ENCODE assay signal across 8 cellular contexts in genomic region chr5:154937718-154938466, GRCh38. TPM values are rescaled to one million over a fixed set of nuclear protein-coding genes. Genes with fewer than 3 reads are reported as not detected.
A peak's percentile ranks its signal among the peaks of the same experiment; 100 is the strongest.
DNase-seq lines count a peak whose midpoint lies in the region; ATAC-seq, FAIRE-seq and TF ChIP-seq lines count a peak whose summit lies in the region.

TSS of gene GEMIN5 (minus strand) at chr5:154938211. CDS start at chr5:154938133, 78 bp downstream.

- no peak for FAIRE-seq in H54 (lab: Jason Lieb, UNC)

- H3K79me2 ChIP-seq in Loucy (ENCODE audit: insufficient read depth, low read length), result peaks cover 32% of the 10 kb centered on the region

- H3K4me1 ChIP-seq in Loucy (ENCODE audit: insufficient read depth, low read length, poor library complexity, severe bottlenecking), result peaks cover 6% of the 10 kb centered on the region
- H3K4me1 ChIP-seq in gastroesophageal sphincter, result peaks cover 0 to 46% (median 18%) of the 10 kb centered on the region in 3 donors
- peaks cover 34 to 39% of the 10 kb centered on the region in 2 experiments for H3K4me1 ChIP-seq in neutrophil (ENCODE audit: control insufficient read depth in 1 of 2, insufficient read depth in 1 of 2, low read depth in 1 of 2, low read length in 1 of 2)

- H4K20me1 ChIP-seq in Loucy (ENCODE audit: insufficient read depth, low read length, poor library complexity, severe bottlenecking), result peaks cover 4% of the 10 kb centered on the region

- H3K4me2 ChIP-seq in Loucy (ENCODE audit: low read depth, low read length, poor library complexity, severe bottlenecking), result peak within 1 kb of the TSS; percentile 81

- H3K27me3 ChIP-seq in Loucy (ENCODE audit: insufficient read depth, low read length, poor library complexity, severe bottlenecking), result no peaks in the 10 kb centered on the region
- H3K27me3 ChIP-seq in gastroesophageal sphincter, result no peaks in the 10 kb centered on the region
- H3K27me3 ChIP-seq in neutrophil, result no peaks in the 10 kb centered on the region

- peak within 1 kb of the TSS; percentile 16 to 82 (median 78) for H3K27ac ChIP-seq in gastroesophageal sphincter
- H3K27ac ChIP-seq in neutrophil, result peak within 1 kb of the TSS; percentile 55
- H3K27ac ChIP-seq in substantia nigra (ENCODE audit: low read depth, low read length, poor library complexity, severe bottlenecking), result peak within 1 kb of the TSS; percentile 77

- peak within 1 kb of the TSS; percentile 88 for H3K4me3 ChIP-seq in Loucy (ENCODE audit: low read length, poor library complexity, severe bottlenecking)
- peak within 1 kb of the TSS; percentile 69 to 80 for H3K4me3 ChIP-seq in gastroesophageal sphincter
- peak within 1 kb of the TSS; percentile 85 to 91 for H3K4me3 ChIP-seq in neutrophil (ENCODE audit: low read depth in 1 of 2, low read length in 1 of 2)

- in situ Hi-C loops in G401 (cut with HindIII; ENCODE audit: low sequenced_read_pairs) (no loop called here), SK-MEL-5 (cut with HindIII; ENCODE audit: low pct_unique_long_range_greater_than_20kb, low sequenced_read_pairs) (no loop called here)

- no peaks in the 10 kb centered on the region for H3K9me2 ChIP-seq in Loucy (replicated peaks; ENCODE audit: low read depth, low read length)

- 0% methylated on average over 17 of the region's 61 CpGs; no CpG with 5 or more reads in 1 of the 2 donors for WGBS in gastroesophageal sphincter (ENCODE audit: low coverage in 1 of 2), 2 donors

- TF ChIP-seq EP300 in gastroesophageal sphincter (IDR thresholded peaks at IDR 0.05), result no peak

- H2AFZ ChIP-seq in Loucy (ENCODE audit: low read length), result peak within 1 kb of the TSS; percentile 95

- DNase-seq in G401 (ENCODE audit: low spot score) (peak; percentile 84), H54 (ENCODE audit: insufficient read length, low spot score) (peak; percentile 75), SK-MEL-5 (ENCODE audit: low read depth, low spot score) (peak; percentile 81), substantia nigra (lab: John Stamatoyannopoulos, UW) (peak in 48 of 49 donors; percentile 24 to 87 (median 70))
- DNase-seq in activated naive CD4-positive, alpha-beta T cell treated with Interleukin-2 at 50 U/mL for 16 hours, result peak; percentile 87

- H3F3A ChIP-seq in Loucy (ENCODE audit: low read depth), result no peaks in the 10 kb centered on the region

- no peaks in the 10 kb centered on the region for H3K36me3 ChIP-seq in Loucy (ENCODE audit: insufficient read depth, low read length)
- peaks cover 0 to 25% of the 10 kb centered on the region in 2 donors for H3K36me3 ChIP-seq in gastroesophageal sphincter
- H3K36me3 ChIP-seq in neutrophil, result no peaks in the 10 kb centered on the region

- H3K9ac ChIP-seq in Loucy (ENCODE audit: low read depth, low read length, poor library complexity, severe bottlenecking), result peak within 1 kb of the TSS; percentile 79

- ATAC-seq in gastroesophageal sphincter, result peak; percentile 95

- H3K9me3 ChIP-seq in Loucy (ENCODE audit: insufficient read depth, low read depth, low read length), result no peaks in the 10 kb centered on the region
- H3K9me3 ChIP-seq in gastroesophageal sphincter, result no peaks in the 10 kb centered on the region
- no peaks in the 10 kb centered on the region for H3K9me3 ChIP-seq in neutrophil

- TF ChIP-seq POLR2A in H54 (IDR thresholded peaks at IDR 0.05; ENCODE audit: low read depth, low read length) (peak; percentile 61), gastroesophageal sphincter (IDR thresholded peaks at IDR 0.05) (peak in 1 of 2 donors; percentile 42)

- TF ChIP-seq CTCF in Loucy (conservative IDR thresholded peaks at IDR 0.05; ENCODE audit: low read length), result no peak
- TF ChIP-seq CTCF in gastroesophageal sphincter (IDR thresholded peaks at IDR 0.05), result peak in 1 of 4 experiments; percentile 20
- peak; percentile 25 for TF ChIP-seq CTCF in neutrophil (IDR thresholded peaks at IDR 0.05)

RNA-seq across cellular contexts. Expression of gene GEMIN5, which starts in this region (rescaled TPM):
- total RNA-seq in G401 (2014; rRNA removed; shearing (Covaris generic)), result 30.5 and 45.0 TPM in 2 replicates
- total RNA-seq in SK-MEL-5 (2014; rRNA removed; shearing (Covaris generic)), result 20.2 and 21.8 TPM in 2 replicates
- polyA plus RNA-seq in SK-MEL-5 (2015; cell fraction: cytosol; rRNA removed), result 18.9 and 21.6 TPM in 2 replicates
- 11.3 and 13.3 TPM in 2 replicates for polyA plus RNA-seq in SK-MEL-5 (2015; cell fraction: nucleus; rRNA removed)
- 10 to 100 TPM; 15.8 to 30.0 (median 19.4) TPM for total RNA-seq in gastroesophageal sphincter

Comparison
In these comparisons a context has a peak if more than half of its experiments do, and no peak if none do; other contexts are left out.
1. Peak in every context shown above with its lines: DNase-seq, ATAC-seq, H3K4me3 ChIP-seq and H3K27ac ChIP-seq.